20 cellular contexts compared by ENCODE assay signal in the genomic region with DNA sequence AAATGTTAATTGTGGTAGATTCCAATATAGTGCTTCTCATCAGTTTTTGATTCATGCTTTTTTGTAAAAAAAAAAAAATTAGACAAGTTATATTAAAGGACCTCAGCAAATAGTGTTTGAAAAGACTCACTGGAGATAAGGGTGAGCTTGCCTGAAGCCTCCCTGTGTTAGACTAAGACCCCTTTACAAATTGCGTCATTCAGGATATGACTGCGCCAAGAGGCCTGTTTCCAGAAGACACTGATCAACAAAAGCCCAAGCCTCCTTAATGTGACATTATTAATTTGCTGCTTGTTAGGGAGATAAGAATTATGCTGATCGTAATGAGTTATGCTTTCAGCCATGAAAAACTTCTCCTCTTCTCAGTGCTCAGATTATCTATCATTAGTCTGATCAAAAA. TPM values are rescaled to one million over a fixed set of nuclear protein-coding genes. Genes with fewer than 3 reads are reported as not detected.
DNase-seq lines count a peak whose midpoint lies in the region; ATAC-seq and TF ChIP-seq lines count a peak whose summit lies in the region.
"Had no signal": no experiment of that assay in that cellular context is flagged by ENCODE, and none has a peak within 500 bp of the region (broad histone marks: within the 10 kb centered on the region; RNA-seq: fewer than 3 reads in every experiment).

No MANE protein-coding gene starts in this region.

- no peaks in the 10 kb centered on the region for H3K27me3 ChIP-seq in left ventricle myocardium inferior (ENCODE audit: low read depth)
- no peaks in the 10 kb centered on the region for H3K27me3 ChIP-seq in thyroid gland
- H3K27me3 ChIP-seq: Peyer's patch had no signal

- H3K4me3 ChIP-seq in left ventricle myocardium inferior: no peak overlapping the region
- no peak overlapping the region for H3K4me3 ChIP-seq in thyroid gland (replicated peaks in 1 of 3)
- H3K4me3 ChIP-seq: MG63, Peyer's patch, SJCRH30 had no signal

- DNase-seq in Right ventricle myocardium inferior (ENCODE audit: missing footprints) (no peak), left ventricle myocardium inferior (no peak), iris pigment epithelial cell (ENCODE audit: low read depth) (peak; percentile 15), thyroid gland (no peak)
- DNase-seq: 8988T; EL; GF-D8; Kasumi-1; MG63; NCI-H1105; NCI-H2029; NCI-H2227 treated with DMSO at 0.1 percent for 48 hours; NCI-H510A; NCI-H748 treated with DMSO at 0.1 percent for 48 hours; NK-92 treated with Interleukin-12 subunit alpha and Interleukin-12 subunit beta, amount 100 ng/mL, for 24 hours; Peyer's patch; SJCRH30 had no signal

- TF ChIP-seq CTCF in left ventricle myocardium inferior (IDR thresholded peaks at IDR 0.05; ENCODE audit: borderline replicate concordance) (no peak), thyroid gland (IDR thresholded peaks at IDR 0.05) (no peak)

- intact Hi-C loops in Right ventricle myocardium inferior (cut with DNase I): no loop called here
- intact Hi-C loops in left ventricle myocardium inferior (cut with micrococcal nuclease): no loop called here
- intact Hi-C loops in thyroid gland (cut with DNase I): loop anchor here (10.0 kb wide), 2 partner anchors 59 to 149 kb away; no protein-coding TSS in a partner anchor

- H3K4me1 ChIP-seq in left ventricle myocardium inferior (peaks cover 15% of the 10 kb centered on the region), thyroid gland (peaks cover 13 to 17% of the 10 kb centered on the region in 2 donors)
- H3K4me1 ChIP-seq: Peyer's patch, SJCRH30 had no signal

- 91 to 93% methylated on average over 3 of the region's 3 CpGs for WGBS in thyroid gland, 2 donors

- H3K9me3 ChIP-seq in left ventricle myocardium inferior (replicated peaks) (no peaks in the 10 kb centered on the region), thyroid gland (no peaks in the 10 kb centered on the region)
- H3K9me3 ChIP-seq: MG63, Peyer's patch, SJCRH30 had no signal

- TF ChIP-seq POLR2A in thyroid gland (IDR thresholded peaks at IDR 0.05): no peak

- ATAC-seq in Right ventricle myocardium inferior (peak; percentile 42), SK-N-SH treated with all-trans-retinoic acid at 6 μM for 48 hours (peak; percentile 6; the same call in 1 of the 3 replicates), HG03469 (IDR thresholded peaks at IDR 0.05; ENCODE audit: unreplicated experiment) (no peak), HG02763 (IDR thresholded peaks at IDR 0.05; ENCODE audit: unreplicated experiment) (no peak)

- H3K36me3 ChIP-seq in left ventricle myocardium inferior (no peaks in the 10 kb centered on the region), thyroid gland (no peaks in the 10 kb centered on the region)
- H3K36me3 ChIP-seq: MG63, Peyer's patch, SJCRH30 had no signal

- H3K27ac ChIP-seq in left ventricle myocardium inferior (replicated peaks) (no peak overlapping the region), thyroid gland (no peak overlapping the region)
- H3K27ac ChIP-seq: Peyer's patch, SJCRH30 had no signal

TF ChIP-seq in SK-N-SH treated with all-trans-retinoic acid at 6 μM for 48 hours, 23 proteins besides CTCF, POLR2A, EP300 and RAD21 (continues in another document):
- TF ChIP-seq ZNF565 (CRISPR knock-in tag; conservative IDR thresholded peaks at IDR 0.05; ENCODE audit: low read depth): no peak
- TF ChIP-seq CREB5 (CRISPR knock-in tag; IDR thresholded peaks at IDR 0.05; ENCODE audit: low read depth): 0 out of 2 replicates have a peak, but pooled peaks have one; percentile 30
- no peak for TF ChIP-seq RARB (CRISPR knock-in tag; IDR thresholded peaks at IDR 0.05)
- TF ChIP-seq ISL1 (CRISPR knock-in tag; IDR thresholded peaks at IDR 0.05): peak; percentile 27; the same call in 1 of the 2 replicates
- TF ChIP-seq, protein P1, sequence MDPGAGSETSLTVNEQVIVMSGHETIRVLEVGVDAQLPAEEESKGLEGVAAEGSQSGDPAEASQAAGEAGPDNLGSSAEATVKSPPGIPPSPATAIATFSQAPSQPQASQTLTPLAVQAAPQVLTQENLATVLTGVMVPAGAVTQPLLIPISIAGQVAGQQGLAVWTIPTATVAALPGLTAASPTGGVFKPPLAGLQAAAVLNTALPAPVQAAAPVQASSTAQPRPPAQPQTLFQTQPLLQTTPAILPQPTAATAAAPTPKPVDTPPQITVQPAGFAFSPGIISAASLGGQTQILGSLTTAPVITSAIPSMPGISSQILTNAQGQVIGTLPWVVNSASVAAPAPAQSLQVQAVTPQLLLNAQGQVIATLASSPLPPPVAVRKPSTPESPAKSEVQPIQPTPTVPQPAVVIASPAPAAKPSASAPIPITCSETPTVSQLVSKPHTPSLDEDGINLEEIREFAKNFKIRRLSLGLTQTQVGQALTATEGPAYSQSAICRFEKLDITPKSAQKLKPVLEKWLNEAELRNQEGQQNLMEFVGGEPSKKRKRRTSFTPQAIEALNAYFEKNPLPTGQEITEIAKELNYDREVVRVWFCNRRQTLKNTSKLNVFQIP (CRISPR knock-in tag; IDR thresholded peaks at IDR 0.05; ENCODE audit: borderline replicate concordance, low read depth): no peak
- TF ChIP-seq TOX (CRISPR knock-in tag; IDR thresholded peaks at IDR 0.05; ENCODE audit: borderline replicate concordance): no peak
- TF ChIP-seq ZNF70 (CRISPR knock-in tag; IDR thresholded peaks at IDR 0.05): no peak
- TF ChIP-seq SNAI2 (CRISPR knock-in tag; IDR thresholded peaks at IDR 0.05): no peak
- TF ChIP-seq ZNF8 (CRISPR knock-in tag; IDR thresholded peaks at IDR 0.05): no peak
- TF ChIP-seq PPARA (CRISPR knock-in tag; IDR thresholded peaks at IDR 0.05; ENCODE audit: borderline replicate concordance): no peak
- no peak; the same call in 1 of the 2 replicates for TF ChIP-seq ZC3H10 (CRISPR knock-in tag; IDR thresholded peaks at IDR 0.05)
- no peak for TF ChIP-seq ESRRG (CRISPR knock-in tag; IDR thresholded peaks at IDR 0.05)
- no peak for TF ChIP-seq GLIS3 (CRISPR knock-in tag; IDR thresholded peaks at IDR 0.05)
- TF ChIP-seq ARNTL (CRISPR knock-in tag; IDR thresholded peaks at IDR 0.05; ENCODE audit: borderline replicate concordance, low read depth): no peak
- no peak for TF ChIP-seq CSRNP3 (CRISPR knock-in tag; IDR thresholded peaks at IDR 0.05)
- TF ChIP-seq, protein P2, sequence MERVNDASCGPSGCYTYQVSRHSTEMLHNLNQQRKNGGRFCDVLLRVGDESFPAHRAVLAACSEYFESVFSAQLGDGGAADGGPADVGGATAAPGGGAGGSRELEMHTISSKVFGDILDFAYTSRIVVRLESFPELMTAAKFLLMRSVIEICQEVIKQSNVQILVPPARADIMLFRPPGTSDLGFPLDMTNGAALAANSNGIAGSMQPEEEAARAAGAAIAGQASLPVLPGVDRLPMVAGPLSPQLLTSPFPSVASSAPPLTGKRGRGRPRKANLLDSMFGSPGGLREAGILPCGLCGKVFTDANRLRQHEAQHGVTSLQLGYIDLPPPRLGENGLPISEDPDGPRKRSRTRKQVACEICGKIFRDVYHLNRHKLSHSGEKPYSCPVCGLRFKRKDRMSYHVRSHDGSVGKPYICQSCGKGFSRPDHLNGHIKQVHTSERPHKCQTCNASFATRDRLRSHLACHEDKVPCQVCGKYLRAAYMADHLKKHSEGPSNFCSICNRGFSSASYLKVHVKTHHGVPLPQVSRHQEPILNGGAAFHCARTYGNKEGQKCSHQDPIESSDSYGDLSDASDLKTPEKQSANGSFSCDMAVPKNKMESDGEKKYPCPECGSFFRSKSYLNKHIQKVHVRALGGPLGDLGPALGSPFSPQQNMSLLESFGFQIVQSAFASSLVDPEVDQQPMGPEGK (CRISPR knock-in tag; IDR thresholded peaks at IDR 0.05; ENCODE audit: borderline replicate concordance): no peak
- no peak for TF ChIP-seq ZFP3 (CRISPR knock-in tag; IDR thresholded peaks at IDR 0.05)
- TF ChIP-seq OSR1 (CRISPR knock-in tag; IDR thresholded peaks at IDR 0.05): no peak
- no peak for TF ChIP-seq BACH2 (CRISPR knock-in tag; IDR thresholded peaks at IDR 0.05; ENCODE audit: borderline replicate concordance)
- no peak for TF ChIP-seq CSDC2 (CRISPR knock-in tag; IDR thresholded peaks at IDR 0.05)

RNA-seq across cellular contexts. Expression of gene DNAJC13, which starts 13.0 kb away (rescaled TPM):
- total RNA-seq in Right ventricle myocardium inferior: 28.1 TPM
- 31.0 TPM for total RNA-seq in left ventricle myocardium inferior
- 10 to 100 TPM; 47.3 to 56.6 (median 50.4) TPM for total RNA-seq in thyroid gland

Comparison
In these comparisons a context has a peak if more than half of its experiments do, and no peak if none do; other contexts are left out.
1. ATAC-seq: peak in Right ventricle myocardium inferior (single experiment) and SK-N-SH treated with all-trans-retinoic acid at 6 μM for 48 hours (single experiment); none in HG03469 (single experiment) and HG02763 (single experiment).